8 cellular contexts compared by ENCODE assay signal in genomic region chr16:29816694-29817441, GRCh38. TPM values are rescaled to one million over a fixed set of nuclear protein-coding genes. Genes with fewer than 3 reads are reported as not detected.
DNase-seq lines count a peak whose midpoint lies in the region; ATAC-seq, FAIRE-seq and TF ChIP-seq lines count a peak whose summit lies in the region.

No MANE protein-coding gene starts in this region.

- H3K4me3 ChIP-seq in bronchial epithelial cell (ENCODE audit: low read depth, low read length), result peak overlapping the region; percentile 89

- peak; percentile 82 for DNase-seq in DMS53 (lab: John Stamatoyannopoulos, UW)
- peak in 4 of 5 donors; percentile 29 to 79 (median 38) for DNase-seq in T-helper 1 cell
- DNase-seq in bronchial epithelial cell (ENCODE audit: low read depth), result peak; percentile 35
- DNase-seq in kidney tubule cell (ENCODE audit: low spot score), result peak; percentile 79
- DNase-seq in stimulated activated CD4-positive, alpha-beta T cell treated with anti-CD3 and anti-CD28 coated beads, Interleukin-4, amount 100 ng/mL, for 48 hours (ENCODE audit: low read depth in 2 of 2), result peak; percentile 58 to 71
- DNase-seq in GM13977 (ENCODE audit: low spot score), result no peak

- H3K27ac ChIP-seq in KOPT-K1 (ENCODE audit: low read depth, low read length, poor library complexity, severe bottlenecking), result peak overlapping the region; percentile 91

- no peak for FAIRE-seq in bronchial epithelial cell (lab: Jason Lieb, UNC)

- H3K9me3 ChIP-seq in KOPT-K1 (ENCODE audit: insufficient read depth, low read length, poor library complexity, severe bottlenecking), result no peaks in the 10 kb centered on the region

- no peak for TF ChIP-seq CTCF in bronchial epithelial cell (IDR thresholded peaks at IDR 0.05; ENCODE audit: insufficient read depth, low read length, severe bottlenecking)
- no peak for TF ChIP-seq CTCF in GM13977 (IDR thresholded peaks at IDR 0.05; ENCODE audit: extremely low read depth, insufficient read depth, missing control alignments)

- ATAC-seq in GM21423 (IDR thresholded peaks at IDR 0.05; ENCODE audit: unreplicated experiment), result peak; percentile 3

- H3K27me3 ChIP-seq in bronchial epithelial cell (ENCODE audit: control insufficient read depth, insufficient read depth, low read length), result no peaks in the 10 kb centered on the region

- in situ Hi-C loops in GM13977 (cut with MboI; ENCODE audit: low pct_unique_long_range_greater_than_20kb, low sequenced_read_pairs, unreplicated experiment), result no loop called here

- H3K36me3 ChIP-seq in KOPT-K1 (ENCODE audit: insufficient read depth, low read length) (peaks cover 36% of the 10 kb centered on the region), bronchial epithelial cell (ENCODE audit: control insufficient read depth, insufficient read depth, low read length) (peaks cover 3% of the 10 kb centered on the region)

RNA-seq across cellular contexts. Expression of gene PAGR1, which starts 0.9 kb away (rescaled TPM):
- 15.2 and 24.7 TPM in 2 replicates for total RNA-seq in bronchial epithelial cell

RNA-seq across cellular contexts. Expression of gene MVP, which starts 3.4 kb away (rescaled TPM):
- 87.1 and 118 TPM in 2 replicates for total RNA-seq in bronchial epithelial cell

RNA-seq across cellular contexts. Expression of gene PRRT2, which starts 4.9 kb away (rescaled TPM):
- not detected in 2 replicates for total RNA-seq in bronchial epithelial cell

RNA-seq across cellular contexts. Expression of gene MAZ, which starts 10.5 kb away (rescaled TPM):
- 125 and 168 TPM in 2 replicates for total RNA-seq in bronchial epithelial cell

RNA-seq across cellular contexts. Expression of gene KIF22, which starts 26.3 kb away (rescaled TPM):
- total RNA-seq in bronchial epithelial cell, result 11.3 and 12.0 TPM in 2 replicates
